ENCODE assay signal across 1 cellular context in the genomic region with DNA sequence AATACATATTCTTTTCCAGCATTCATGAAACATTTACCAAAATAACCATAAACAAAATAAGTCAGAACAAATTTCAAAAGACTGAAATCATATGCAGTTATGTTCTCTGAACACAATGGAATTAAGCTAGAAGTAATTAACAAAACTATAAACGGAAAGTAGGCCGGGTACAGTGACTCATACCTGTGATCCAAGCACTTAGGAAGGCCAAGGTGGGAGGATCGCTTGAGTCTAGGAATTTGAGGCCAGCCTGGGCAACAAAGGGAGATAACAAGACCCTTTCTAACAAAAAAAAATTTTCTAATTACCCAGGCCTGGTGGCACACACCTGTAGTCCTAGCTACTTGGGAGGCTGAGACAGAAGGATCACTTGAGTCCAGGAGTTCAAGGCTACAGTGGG.
TF ChIP-seq lines count a peak whose summit lies in the region.

No MANE protein-coding gene starts in this region.

TF ChIP-seq in HEK293, 187 proteins besides CTCF, POLR2A, EP300 and RAD21 (continued from another document):
- TF ChIP-seq, protein P1, sequence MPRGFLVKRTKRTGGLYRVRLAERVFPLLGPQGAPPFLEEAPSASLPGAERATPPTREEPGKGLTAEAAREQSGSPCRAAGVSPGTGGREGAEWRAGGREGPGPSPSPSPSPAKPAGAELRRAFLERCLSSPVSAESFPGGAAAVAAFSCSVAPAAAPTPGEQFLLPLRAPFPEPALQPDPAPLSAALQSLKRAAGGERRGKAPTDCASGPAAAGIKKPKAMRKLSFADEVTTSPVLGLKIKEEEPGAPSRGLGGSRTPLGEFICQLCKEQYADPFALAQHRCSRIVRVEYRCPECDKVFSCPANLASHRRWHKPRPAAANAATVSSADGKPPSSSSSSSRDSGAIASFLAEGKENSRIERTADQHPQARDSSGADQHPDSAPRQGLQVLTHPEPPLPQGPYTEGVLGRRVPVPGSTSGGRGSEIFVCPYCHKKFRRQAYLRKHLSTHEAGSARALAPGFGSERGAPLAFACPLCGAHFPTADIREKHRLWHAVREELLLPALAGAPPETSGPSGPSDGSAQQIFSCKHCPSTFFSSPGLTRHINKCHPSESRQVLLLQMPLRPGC (tag by site-specific recombination; IDR thresholded peaks at IDR 0.05) = 0 out of 2 replicates have a peak, but pooled peaks have one; percentile 34
- TF ChIP-seq ZNF629 (tag by site-specific recombination; IDR thresholded peaks at IDR 0.05) (peak; percentile 44; the same call in 1 of the 2 replicates), ZSCAN16 (tag by site-specific recombination; IDR thresholded peaks at IDR 0.05) (0 out of 2 replicates have a peak, but pooled peaks have one; percentile 66)
